16 cellular contexts compared by ENCODE assay signal in genomic region chr6:5518936-5519491, GRCh38.
A peak's percentile ranks its signal among the peaks of the same experiment; 100 is the strongest.
DNase-seq lines count a peak whose midpoint lies in the region; TF ChIP-seq lines count a peak whose summit lies in the region.
"Had no signal": no experiment of that assay in that cellular context is flagged by ENCODE, and none has a peak within 500 bp of the region (broad histone marks: within the 10 kb centered on the region; RNA-seq: fewer than 3 reads in every experiment).

No MANE protein-coding gene starts in this region.

- no peak for TF ChIP-seq CTCF in GM10266 (IDR thresholded peaks at IDR 0.05; ENCODE audit: control insufficient read depth, insufficient read depth, low read depth, missing control alignments)
- TF ChIP-seq CTCF in HFFc6 (IDR thresholded peaks at IDR 0.05) = no peak

- H3K4me1 Mint-ChIP-seq in activated CD4-positive, alpha-beta T cell treated with anti-CD3 and anti-CD28 coated beads, Interleukin-2, amount 10 ng/mL, durations not matched to agents 7 days and 5 days = peaks cover 49% of the 10 kb centered on the region
- H3K4me1 Mint-ChIP-seq in T-helper 1 cell treated with Interleukin-12 subunit alpha and Interleukin-12 subunit beta and Interleukin-4 antibody, amounts not matched to agents 30 μg/mL and 1 μg/mL, for 36 hours (ENCODE audit: low read depth) = peaks cover 28% of the 10 kb centered on the region
- H3K4me1 Mint-ChIP-seq in immature natural killer cell = peaks cover 82 to 89% of the 10 kb centered on the region in 2 donors
- 0 out of 2 replicates have a peak, but pooled peaks cover 4% of the 10 kb centered on the region for H3K4me1 Mint-ChIP-seq in HFFc6 (ENCODE audit: low read depth)

- CTCF ChIA-PET in activated CD4-positive, alpha-beta T cell treated with anti-CD3 and anti-CD28 coated beads, Interleukin-2, amount 10 ng/mL, durations not matched to agents 7 days and 5 days (lab: Charles Lee) = interaction anchor here (1.3 to 3.2 kb wide), 3 partner anchors 10 to 60 kb away, joined by 3 to 8 read pairs (median 3); no protein-coding TSS in a partner anchor

- peak; percentile 18 for DNase-seq in activated CD4-positive, alpha-beta T cell treated with anti-CD3 and anti-CD28 coated beads, Interleukin-2, amount 10 ng/mL, durations not matched to agents 7 days and 5 days
- DNase-seq in activated CD4-positive, alpha-beta T cell treated with anti-CD3 and anti-CD28 coated beads for 48 hours = no peak
- DNase-seq in GM10266 (ENCODE audit: extremely low spot score) (peak; percentile 14), immature natural killer cell (peak; percentile 56 to 71 (median 68)), anterior cingulate cortex (lab: John Stamatoyannopoulos, UW) (no peak), NCI-H1436 treated with DMSO at 0.1 percent for 48 hours (lab: John Stamatoyannopoulos, UW) (no peak), HFFc6 (no peak)
- DNase-seq: amniotic stem cell, COR-L47, gastrocnemius medialis, NCI-H187 treated with DMSO at 0.1 percent for 48 hours, NCI-H524, RPMI8226, T-helper 9 cell, tibial artery had no signal

- POLR2A ChIA-PET in activated CD4-positive, alpha-beta T cell treated with anti-CD3 and anti-CD28 coated beads, Interleukin-2, amount 10 ng/mL, durations not matched to agents 7 days and 5 days (lab: Charles Lee) = no interaction called here

- H3K4me3 Mint-ChIP-seq in activated CD4-positive, alpha-beta T cell treated with anti-CD3 and anti-CD28 coated beads, Interleukin-2, amount 10 ng/mL, durations not matched to agents 7 days and 5 days = no peak overlapping the region
- H3K4me3 Mint-ChIP-seq in T-helper 1 cell treated with Interleukin-12 subunit alpha and Interleukin-12 subunit beta and Interleukin-4 antibody, amounts not matched to agents 30 μg/mL and 1 μg/mL, for 36 hours = peak overlapping the region; percentile 8
- H3K4me3 Mint-ChIP-seq in immature natural killer cell (peak overlapping the region; percentile 65 to 83 (median 78)), HFFc6 (no peak overlapping the region)

- peak overlapping the region; percentile 51 for H3K27ac Mint-ChIP-seq in activated CD4-positive, alpha-beta T cell treated with anti-CD3 and anti-CD28 coated beads, Interleukin-2, amount 10 ng/mL, durations not matched to agents 7 days and 5 days
- peak overlapping the region; percentile 21 for H3K27ac Mint-ChIP-seq in T-helper 1 cell treated with Interleukin-12 subunit alpha and Interleukin-12 subunit beta and Interleukin-4 antibody, amounts not matched to agents 30 μg/mL and 1 μg/mL, for 36 hours
- H3K27ac Mint-ChIP-seq in immature natural killer cell (peak overlapping the region; percentile 75 to 87 (median 86)), HFFc6 (no peak overlapping the region)

- H3K27me3 Mint-ChIP-seq in activated CD4-positive, alpha-beta T cell treated with anti-CD3 and anti-CD28 coated beads, Interleukin-2, amount 10 ng/mL, durations not matched to agents 7 days and 5 days = no peaks in the 10 kb centered on the region
- H3K27me3 Mint-ChIP-seq in T-helper 1 cell treated with Interleukin-12 subunit alpha and Interleukin-12 subunit beta and Interleukin-4 antibody, amounts not matched to agents 30 μg/mL and 1 μg/mL, for 36 hours (ENCODE audit: low read depth) = no peaks in the 10 kb centered on the region
- H3K27me3 Mint-ChIP-seq in immature natural killer cell (ENCODE audit: low read depth in 3 of 3) (peaks cover 0 to 6% (median 0%) of the 10 kb centered on the region in 3 donors), HFFc6 (ENCODE audit: insufficient read depth) (no peaks in the 10 kb centered on the region)

- peaks cover 3% of the 10 kb centered on the region for H3K9me3 Mint-ChIP-seq in activated CD4-positive, alpha-beta T cell treated with anti-CD3 and anti-CD28 coated beads, Interleukin-2, amount 10 ng/mL, durations not matched to agents 7 days and 5 days
- H3K9me3 Mint-ChIP-seq in T-helper 1 cell treated with Interleukin-12 subunit alpha and Interleukin-12 subunit beta and Interleukin-4 antibody, amounts not matched to agents 30 μg/mL and 1 μg/mL, for 36 hours = no peaks in the 10 kb centered on the region
- H3K9me3 Mint-ChIP-seq in immature natural killer cell (no peaks in the 10 kb centered on the region), HFFc6 (no peaks in the 10 kb centered on the region)

- H3K36me3 Mint-ChIP-seq in activated CD4-positive, alpha-beta T cell treated with anti-CD3 and anti-CD28 coated beads, Interleukin-2, amount 10 ng/mL, durations not matched to agents 7 days and 5 days (ENCODE audit: low read depth) = peaks cover 10% of the 10 kb centered on the region
- peaks cover 3% of the 10 kb centered on the region for H3K36me3 Mint-ChIP-seq in T-helper 1 cell treated with Interleukin-12 subunit alpha and Interleukin-12 subunit beta and Interleukin-4 antibody, amounts not matched to agents 30 μg/mL and 1 μg/mL, for 36 hours (ENCODE audit: low read depth)
- H3K36me3 Mint-ChIP-seq in immature natural killer cell (peaks cover 0 to 10% (median 0%) of the 10 kb centered on the region in 3 donors), HFFc6 (ENCODE audit: low read depth) (no peaks in the 10 kb centered on the region)

Comparison
In these comparisons a context has a peak if more than half of its experiments do, and no peak if none do; other contexts are left out.
1. DNase-seq: peak in activated CD4-positive, alpha-beta T cell treated with anti-CD3 and anti-CD28 coated beads, Interleukin-2, amount 10 ng/mL, durations not matched to agents 7 days and 5 days (single experiment), GM10266 (single experiment) and immature natural killer cell (3 of 3); none in activated CD4-positive, alpha-beta T cell treated with anti-CD3 and anti-CD28 coated beads for 48 hours (single experiment), anterior cingulate cortex (0 of 58), NCI-H1436 treated with DMSO at 0.1 percent for 48 hours (single experiment) and HFFc6 (single experiment).
2. H3K4me3 Mint-ChIP-seq: peak in T-helper 1 cell treated with Interleukin-12 subunit alpha and Interleukin-12 subunit beta and Interleukin-4 antibody, amounts not matched to agents 30 μg/mL and 1 μg/mL, for 36 hours (single experiment) and immature natural killer cell (5 of 5); none in activated CD4-positive, alpha-beta T cell treated with anti-CD3 and anti-CD28 coated beads, Interleukin-2, amount 10 ng/mL, durations not matched to agents 7 days and 5 days (single experiment) and HFFc6 (single experiment).